Comparison of ENCODE assay signal across 13 cellular contexts in genomic region chr6:39517763-39518162, GRCh38.
"Had no signal": no experiment of that assay in that cellular context is flagged by ENCODE, and none has a peak within 500 bp of the region (broad histone marks: within the 10 kb centered on the region; RNA-seq: fewer than 3 reads in every experiment).

No MANE protein-coding gene starts in this region.

- ATAC-seq: activated T-cell treated with anti-CD3 and anti-CD28 coated beads, Interleukin-2, amount 50 U/mL, for 4 hours; left colon had no signal

- H3K4me1 ChIP-seq: colonic mucosa had no signal

- H3K27me3 ChIP-seq: cardiac muscle cell, colonic mucosa, sigmoid colon had no signal

- H3K36me3 ChIP-seq: cardiac muscle cell, colonic mucosa, sigmoid colon had no signal

- H3K9me3 ChIP-seq: colonic mucosa, sigmoid colon had no signal

- H3K4me3 ChIP-seq: cardiac muscle cell, colonic mucosa, sigmoid colon had no signal

- H3K27ac ChIP-seq: cardiac muscle cell, colonic mucosa had no signal

- DNase-seq: activated CD4-positive, alpha-beta memory T cell treated with anti-CD3 and anti-CD28 coated beads for 36 hours; activated gamma-delta T cell treated with Interleukin-2 at 50 U/mL for 16 hours; activated naive CD8-positive, alpha-beta T cell treated with anti-CD3 and anti-CD28 coated beads for 36 hours; activated T-cell treated with anti-CD3 and anti-CD28 coated beads, Interleukin-2, amount 50 U/mL, for 4 hours; anterior cingulate cortex; colonic mucosa; effector CD4-positive, alpha-beta T cell; hypothalamus; left colon; sigmoid colon; stimulated activated CD4-positive, alpha-beta T cell treated with anti-CD3 and anti-CD28 coated beads, Interleukin-4, amount 100 ng/mL, for 24 hours; T1000 had no signal
